6 cellular contexts compared by ENCODE assay signal in genomic region chr14:20454359-20454644, GRCh38. TPM values are rescaled to one million over a fixed set of nuclear protein-coding genes. Genes with fewer than 3 reads are reported as not detected.
A peak's percentile ranks its signal among the peaks of the same experiment; 100 is the strongest.
DNase-seq lines count a peak whose midpoint lies in the region; ATAC-seq and TF ChIP-seq lines count a peak whose summit lies in the region.

No MANE protein-coding gene starts in this region.

- no peak for DNase-seq in BE2C
- peak; percentile 85 for DNase-seq in NCI-H146 treated with DMSO at 0.1 percent for 48 hours (lab: John Stamatoyannopoulos, UW; ENCODE audit: unreplicated experiment)
- no peak for DNase-seq in cardiac fibroblast (ENCODE audit: low read depth in 2 of 2)
- no peak for DNase-seq in ovary
- DNase-seq in Ammon's horn (ENCODE audit: low spot score), result no peak

- H3K27me3 ChIP-seq in BE2C (no peaks in the 10 kb centered on the region), ovary (no peaks in the 10 kb centered on the region)

- H3K4me1 ChIP-seq in BE2C (no peaks in the 10 kb centered on the region), ovary (ENCODE audit: insufficient read depth) (peaks cover 2% of the 10 kb centered on the region)

- ATAC-seq in GM21619 (IDR thresholded peaks at IDR 0.05; ENCODE audit: unreplicated experiment), result peak; percentile 37

- TF ChIP-seq CTCF in BE2C (IDR thresholded peaks at IDR 0.05; ENCODE audit: low read depth, low read length) (no peak), cardiac fibroblast (IDR thresholded peaks at IDR 0.05; ENCODE audit: low read depth, low read length) (no peak), ovary (IDR thresholded peaks at IDR 0.05) (no peak)

- TF ChIP-seq POLR2A in ovary (IDR thresholded peaks at IDR 0.05), result no peak

- peak overlapping the region; percentile 68 to 83 for H3K27ac ChIP-seq in ovary

- intact Hi-C loops in ovary (cut with DNase I), result loop anchor here in 1 of 4 donors (10.0 kb wide), 1 partner anchor 130 kb away; no protein-coding TSS in a partner anchor

- 0 to 1% (median 1%) methylated on average over 17 of the region's 17 CpGs for WGBS in ovary, 3 donors

- H3K36me3 ChIP-seq in BE2C (peaks cover 53% of the 10 kb centered on the region), ovary (no peaks in the 10 kb centered on the region)

- TF ChIP-seq EP300 in ovary (IDR thresholded peaks at IDR 0.05), result no peak

- H3K4me3 ChIP-seq in BE2C (ENCODE audit: low read depth, low read length), result peak overlapping the region; percentile 97
- peak overlapping the region; percentile 84 to 94 for H3K4me3 ChIP-seq in cardiac fibroblast (replicated peaks in 1 of 2; ENCODE audit: low read depth in 2 of 2, low read length in 2 of 2)
- H3K4me3 ChIP-seq in ovary, result peak overlapping the region; percentile 76

- no peaks in the 10 kb centered on the region for H3K9me3 ChIP-seq in BE2C
- H3K9me3 ChIP-seq in ovary, result no peaks in the 10 kb centered on the region

RNA-seq across cellular contexts. Expression of gene OSGEP, which starts 0.3 kb away (rescaled TPM):
- polyA plus RNA-seq in BE2C (2012; ENCODE audit: insufficient read depth, insufficient read length, low read depth), result 64.7 TPM
- 10 to 100 TPM; 31.8 to 68.8 (median 37.6) TPM for total RNA-seq in ovary
- polyA plus RNA-seq in ovary, result 10 to 100 TPM; 38.1 to 39.4 TPM

RNA-seq across cellular contexts. Expression of gene APEX1, which starts 0.7 kb away (rescaled TPM):
- polyA plus RNA-seq in BE2C (2012; ENCODE audit: insufficient read depth, insufficient read length, low read depth), result 420 TPM
- 100 to 1,000 TPM; 141 to 172 (median 159) TPM for total RNA-seq in ovary
- polyA plus RNA-seq in ovary, result 100 to 1,000 TPM; 182 to 292 TPM

RNA-seq across cellular contexts. Expression of gene PIP4P1, which starts 6.9 kb away (rescaled TPM):
- 69.3 TPM for polyA plus RNA-seq in BE2C (2012; ENCODE audit: insufficient read depth, insufficient read length, low read depth)
- total RNA-seq in ovary, result 10 to 100 TPM; 11.8 to 32.0 (median 24.2) TPM
- 10 to 100 TPM; 29.7 to 32.9 TPM for polyA plus RNA-seq in ovary

RNA-seq across cellular contexts. Expression of gene PNP, which starts 14.9 kb away (rescaled TPM):
- 161 TPM for polyA plus RNA-seq in BE2C (2012; ENCODE audit: insufficient read depth, insufficient read length, low read depth)
- total RNA-seq in ovary, result 1 to 10 TPM; 3.4 to 9.2 (median 7.1) TPM
- polyA plus RNA-seq in ovary, result 10 to 100 TPM in 1 of 2 donors, 1 to 10 TPM in 1; 8.5 to 23.0 TPM

RNA-seq across cellular contexts. Expression of gene KLHL33, which starts 18.3 kb away (rescaled TPM):
- polyA plus RNA-seq in BE2C (2012; ENCODE audit: insufficient read depth, insufficient read length, low read depth), result 0.08 TPM
- 1 to 10 TPM in 2 of 7 donors, under 1 TPM in 5; under 0.01 to 1.2 (median 0.72) TPM for total RNA-seq in ovary
- polyA plus RNA-seq in ovary, result 1 to 10 TPM in 1 of 2 donors, under 1 TPM in 1; 0.73 to 1.1 TPM
